ENCODE assay signal across 10 cellular contexts in genomic region chr2:69083126-69083733, GRCh38.
DNase-seq lines count a peak whose midpoint lies in the region; ATAC-seq, FAIRE-seq and TF ChIP-seq lines count a peak whose summit lies in the region.
"Had no signal": no experiment of that assay in that cellular context is flagged by ENCODE, and none has a peak within 500 bp of the region (broad histone marks: within the 10 kb centered on the region; RNA-seq: fewer than 3 reads in every experiment).

No MANE protein-coding gene starts in this region.

- FAIRE-seq in bronchial epithelial cell (lab: Jason Lieb, UNC), result no peak
- FAIRE-seq in HepG2 (lab: Jason Lieb, UNC), result no peak
- no peak for FAIRE-seq in GM19239 (lab: Jason Lieb, UNC)
- FAIRE-seq: A204.1, GM18507 had no signal

- H3K27me3 ChIP-seq in bronchial epithelial cell (ENCODE audit: control insufficient read depth, insufficient read depth, low read length) (no peaks in the 10 kb centered on the region), HepG2 (ENCODE audit: control insufficient read depth in 1 of 2, insufficient read depth in 2 of 2, low read length in 2 of 2) (no peaks in the 10 kb centered on the region), uterus (no peaks in the 10 kb centered on the region)

- H3K9me3 ChIP-seq in HepG2 (ENCODE audit: low read length) (no peaks in the 10 kb centered on the region), uterus (no peaks in the 10 kb centered on the region)

- DNase-seq in DMS 273 (lab: John Stamatoyannopoulos, UW; ENCODE audit: unreplicated experiment) (peak; percentile 12), DMS 273 treated with DMSO at 0.1 percent for 48 hours (lab: John Stamatoyannopoulos, UW) (no peak), bronchial epithelial cell (ENCODE audit: low read depth) (peak; percentile 89), HepG2 (ENCODE audit: low spot score) (peak; percentile 24), uterus (no peak), GM19239 (ENCODE audit: insufficient read length, low spot score) (no peak)

- TF ChIP-seq CTCF in bronchial epithelial cell (IDR thresholded peaks at IDR 0.05; ENCODE audit: insufficient read depth, low read length, severe bottlenecking) (no peak), HepG2 (CRISPR knock-in tag; IDR thresholded peaks at IDR 0.05) (no peak), uterus (IDR thresholded peaks at IDR 0.05) (no peak)

- CTCF ChIA-PET in HepG2 (lab: Yijun Ruan, JAX; ENCODE audit: low intra/inter-chr PET ratio, low total read pairs), result no interaction called here

- no peaks in the 10 kb centered on the region for H4K20me1 ChIP-seq in HepG2 (ENCODE audit: insufficient read depth, low read length)

- H3K4me1 ChIP-seq in HepG2 (ENCODE audit: insufficient read depth, low read length), result peaks cover 37% of the 10 kb centered on the region
- H3K4me1 ChIP-seq in uterus, result no peaks in the 10 kb centered on the region

- no peaks in the 10 kb centered on the region for H3K36me3 ChIP-seq in bronchial epithelial cell (ENCODE audit: control insufficient read depth, insufficient read depth, low read length)
- peaks cover 0 to 5% of the 10 kb centered on the region in 2 experiments; a peak in 3 of 5 replicates for H3K36me3 ChIP-seq in HepG2 (replicated peaks in 1 of 2; ENCODE audit: control insufficient read depth in 1 of 2, insufficient read depth in 2 of 2, low read length in 2 of 2)
- H3K36me3 ChIP-seq in uterus, result no peaks in the 10 kb centered on the region

- WGBS in HepG2 (ENCODE audit: low lambda C conversion rate), result 90% methylated on average over 2 of the region's 2 CpGs

- TF ChIP-seq EP300 in HepG2 (IDR thresholded peaks at IDR 0.05; ENCODE audit: low read depth in 2 of 2, low read length in 2 of 2), result no peak
- TF ChIP-seq EP300 in HepG2 (CRISPR knock-in tag; IDR thresholded peaks at IDR 0.05; ENCODE audit: borderline replicate concordance), result no peak

- H3K79me2 ChIP-seq in HepG2 (ENCODE audit: insufficient read depth, low read length), result no peaks in the 10 kb centered on the region

- BruUV-seq in HepG2 (replicated peaks; lab: Mats Ljungman, UMichigan), result no TSS peak

- intact Hi-C loops in HepG2 (cut with micrococcal nuclease; ENCODE audit: unreplicated experiment), result no loop called here
- intact Hi-C loops in uterus (cut with DNase I; ENCODE audit: low total_unique reads), result no loop called here

- ATAC-seq in HepG2 (no peak; the same call in none of the 3 replicates), HG03378 (IDR thresholded peaks at IDR 0.05; ENCODE audit: unreplicated experiment) (no peak), GM18858 (IDR thresholded peaks at IDR 0.05; ENCODE audit: unreplicated experiment) (no peak)

- POLR2A ChIA-PET in HepG2 (lab: Yijun Ruan, JAX), result interaction anchor here (0.9 to 2.2 kb wide), 12 partner anchors 11 to 561 kb away, joined by 3 to 11 read pairs (median 4); partner anchors contain the start of genes AAK1 and NFU1

- peak overlapping the region; percentile 49 for H3K27ac ChIP-seq in HepG2 (ENCODE audit: extremely low read length, insufficient read depth, low read length)
- H3K27ac ChIP-seq in uterus, result peak overlapping the region; percentile 11 to 41

- TF ChIP-seq RAD21 in HepG2 (CRISPR knock-in tag; IDR thresholded peaks at IDR 0.05), result no peak

- H3K4me2 ChIP-seq in HepG2 (ENCODE audit: low read depth, low read length), result peak overlapping the region; percentile 65

- H2AFZ ChIP-seq in HepG2 (ENCODE audit: low read length), result no peak overlapping the region

- H3K9ac ChIP-seq in HepG2 (ENCODE audit: insufficient read depth, low read depth, low read length), result peak overlapping the region; percentile 27; the same call in 1 of the 2 replicates

- in situ Hi-C loops in HepG2 (cut with HindIII; ENCODE audit: extremely low pct_ligation_motif_present, low pct_unique_long_range_greater_than_20kb), result no loop called here

- TF ChIP-seq POLR2A in HepG2 (IDR thresholded peaks at IDR 0.05; ENCODE audit: insufficient read depth in 1 of 2, low read depth in 2 of 2, low read length in 2 of 2) (no peak), uterus (IDR thresholded peaks at IDR 0.05) (no peak)

- no peak overlapping the region for H3K4me3 ChIP-seq in bronchial epithelial cell (ENCODE audit: low read depth, low read length)
- no peak overlapping the region for H3K4me3 ChIP-seq in HepG2 (replicated peaks in 1 of 3; ENCODE audit: insufficient read depth in 1 of 3, low read depth in 2 of 3, low read length in 3 of 3)
- no peak overlapping the region for H3K4me3 ChIP-seq in uterus

TF ChIP-seq in HepG2, 621 proteins besides CTCF, POLR2A, EP300 and RAD21 (continues in another document):
- TF ChIP-seq ZNF780A (CRISPR knock-in tag; IDR thresholded peaks at IDR 0.05) (no peak), ZNF160 (CRISPR knock-in tag; IDR thresholded peaks at IDR 0.05) (no peak), EHMT2 (IDR thresholded peaks at IDR 0.05; ENCODE audit: borderline replicate concordance, low read depth, low read length) (0 out of 2 replicates have a peak, but pooled peaks have one; percentile 56), HOXD1 (CRISPR knock-in tag; IDR thresholded peaks at IDR 0.05) (no peak), SOX5 (CRISPR knock-in tag; IDR thresholded peaks at IDR 0.05; ENCODE audit: borderline replicate concordance) (no peak), ZBTB44 (CRISPR knock-in tag; IDR thresholded peaks at IDR 0.05) (no peak), ERF (CRISPR knock-in tag; IDR thresholded peaks at IDR 0.05) (no peak), TBL1XR1 (IDR thresholded peaks at IDR 0.05; ENCODE audit: borderline replicate concordance, low read length, partially characterized antibody) (no peak), ZNF142 (CRISPR knock-in tag; IDR thresholded peaks at IDR 0.05) (0 out of 2 replicates have a peak, but pooled peaks have one; percentile 2), ZNF331 (CRISPR knock-in tag; IDR thresholded peaks at IDR 0.05) (no peak), MAX (IDR thresholded peaks at IDR 0.05) (peak; percentile 1; the same call in 1 of the 2 replicates), ZNF839 (CRISPR knock-in tag; IDR thresholded peaks at IDR 0.05; ENCODE audit: borderline replicate concordance) (no peak), ZNF644 (CRISPR knock-in tag; IDR thresholded peaks at IDR 0.05; ENCODE audit: low read depth) (peak; percentile 21; the same call in 1 of the 2 replicates), TP53 (CRISPR knock-in tag; conservative IDR thresholded peaks at IDR 0.05) (no peak), ZNF101 (CRISPR knock-in tag; IDR thresholded peaks at IDR 0.05; ENCODE audit: borderline replicate concordance, low read depth) (no peak), POLR2AphosphoS5 (IDR thresholded peaks at IDR 0.05; ENCODE audit: low read depth, low read length) (no peak)

Comparison
In these comparisons a context has a peak if more than half of its experiments do, and no peak if none do; other contexts are left out.
1. DNase-seq: peak in DMS 273 (single experiment), bronchial epithelial cell (single experiment) and HepG2 (single experiment); none in DMS 273 treated with DMSO at 0.1 percent for 48 hours (single experiment), uterus (0 of 2) and GM19239 (single experiment).